2 cellular contexts compared by ENCODE assay signal in genomic region chr2:144666032-144666431, GRCh38.
TF ChIP-seq lines count a peak whose summit lies in the region.

No MANE protein-coding gene starts in this region.

TF ChIP-seq in IMR-90, 13 proteins besides CTCF, POLR2A, EP300 and RAD21:
- peak; percentile 73 for TF ChIP-seq CEBPB (IDR thresholded peaks at IDR 0.05; ENCODE audit: low read depth, low read length)
- no peak for TF ChIP-seq BHLHE40 (IDR thresholded peaks at IDR 0.05; ENCODE audit: low read depth, low read length)
- 0 out of 2 replicates have a peak, but pooled peaks have one; percentile 26 for TF ChIP-seq FOS (IDR thresholded peaks at IDR 0.05; ENCODE audit: low read depth, low read length)

TF ChIP-seq in K562, 482 proteins besides CTCF, POLR2A, EP300 and RAD21:
- no peak for TF ChIP-seq ZNF780A (CRISPR knock-in tag; IDR thresholded peaks at IDR 0.05)
- no peak for TF ChIP-seq CEBPG (CRISPR knock-in tag; IDR thresholded peaks at IDR 0.05)
- peak; percentile 37 to 88; a peak in 2 of 4 replicates for TF ChIP-seq CEBPG (tag; conservative IDR thresholded peaks at IDR 0.05 in 1 of 2, IDR thresholded peaks at IDR 0.05 in 1 of 2)
- TF ChIP-seq ATF3 (IDR thresholded peaks at IDR 0.05) = peak; percentile 59
- no peak for TF ChIP-seq ATF3 (CRISPR knock-in tag; conservative IDR thresholded peaks at IDR 0.05)
- no peak for TF ChIP-seq EZH2 (IDR thresholded peaks at IDR 0.05; ENCODE audit: borderline replicate concordance, low read depth, low read length)
- TF ChIP-seq DMBX1 (CRISPR knock-in tag; IDR thresholded peaks at IDR 0.05; ENCODE audit: borderline replicate concordance) = 0 out of 2 replicates have a peak, but pooled peaks have one; percentile 18
- TF ChIP-seq OTX1 (CRISPR knock-in tag; IDR thresholded peaks at IDR 0.05) = no peak
- TF ChIP-seq ZBTB7A (IDR thresholded peaks at IDR 0.05; ENCODE audit: borderline replicate concordance, control insufficient read depth, low read depth, low read length) = no peak
- TF ChIP-seq NFE2L1 (tag; IDR thresholded peaks at IDR 0.05; ENCODE audit: borderline replicate concordance, low read depth) = no peak
- peak; percentile 34; the same call in 1 of the 2 replicates for TF ChIP-seq CEBPB (tag; IDR thresholded peaks at IDR 0.05)
- TF ChIP-seq ELF1 (tag; IDR thresholded peaks at IDR 0.05) = no peak
- TF ChIP-seq MED1 (CRISPR knock-in tag; IDR thresholded peaks at IDR 0.05; ENCODE audit: borderline replicate concordance) = no peak
- TF ChIP-seq MCM7 (IDR thresholded peaks at IDR 0.05) = no peak
- 0 out of 2 replicates have a peak, but pooled peaks have one; percentile 12 for TF ChIP-seq SPI1 (IDR thresholded peaks at IDR 0.05; ENCODE audit: borderline replicate concordance, low read depth, low read length)
- TF ChIP-seq NR3C1 (CRISPR knock-in tag; IDR thresholded peaks at IDR 0.05) = no peak
- TF ChIP-seq FOSL1 (tag; conservative IDR thresholded peaks at IDR 0.05) = peak; percentile 33; the same call in 1 of the 2 replicates
- TF ChIP-seq SMAD4 (CRISPR knock-in tag; conservative IDR thresholded peaks at IDR 0.05) = 0 out of 2 replicates have a peak, but pooled peaks have one; percentile 40
- TF ChIP-seq ZNF707 (CRISPR knock-in tag; conservative IDR thresholded peaks at IDR 0.05) = no peak
- TF ChIP-seq SIX5 (IDR thresholded peaks at IDR 0.05; ENCODE audit: borderline replicate concordance in 1 of 2, insufficient read depth in 1 of 2, low read depth in 1 of 2, low read length in 2 of 2) = no peak
- no peak for TF ChIP-seq SMARCC2 (IDR thresholded peaks at IDR 0.05; ENCODE audit: low read depth)
- no peak for TF ChIP-seq CHAMP1 (IDR thresholded peaks at IDR 0.05)
- TF ChIP-seq GTF3C2 (IDR thresholded peaks at IDR 0.05; ENCODE audit: borderline replicate concordance, extremely low read depth, insufficient read length) = no peak
- no peak for TF ChIP-seq HNRNPH1 (optimal IDR thresholded peaks at IDR 0.05; ENCODE audit: low read depth, low read length)
- TF ChIP-seq ZNF75A (CRISPR knock-in tag; IDR thresholded peaks at IDR 0.05) = no peak
- TF ChIP-seq ZMIZ1 (IDR thresholded peaks at IDR 0.05; ENCODE audit: low read depth in 2 of 2, low read length in 2 of 2) = no peak
- TF ChIP-seq PHB (CRISPR knock-in tag; IDR thresholded peaks at IDR 0.05) = no peak
- no peak for TF ChIP-seq HIVEP1 (CRISPR knock-in tag; IDR thresholded peaks at IDR 0.05)
- TF ChIP-seq POLR2H (tag; IDR thresholded peaks at IDR 0.05; ENCODE audit: low read depth) = no peak
- TF ChIP-seq RBFOX2 (IDR thresholded peaks at IDR 0.05; ENCODE audit: low read depth, low read length) = no peak
- no peak for TF ChIP-seq ZBTB33 (CRISPR knock-in tag; IDR thresholded peaks at IDR 0.05)
- TF ChIP-seq POLR2B (IDR thresholded peaks at IDR 0.05; ENCODE audit: low read depth, partially characterized antibody) = no peak
- TF ChIP-seq THRAP3 (IDR thresholded peaks at IDR 0.05; ENCODE audit: borderline replicate concordance) = no peak
TF ChIP-seq in K562: peak in this region for 7.
